Comparison of ENCODE assay signal across 1 cellular context in genomic region chr11:30488304-30488998, GRCh38.
TF ChIP-seq lines count a peak whose summit lies in the region.

No MANE protein-coding gene starts in this region.

TF ChIP-seq in HepG2, 621 proteins besides CTCF, POLR2A, EP300 and RAD21 (continued from another document and continues in another):
- TF ChIP-seq TFDP1 (CRISPR knock-in tag; IDR thresholded peaks at IDR 0.05; ENCODE audit: borderline replicate concordance) (no peak), ZNF83 (CRISPR knock-in tag; IDR thresholded peaks at IDR 0.05; ENCODE audit: borderline replicate concordance) (no peak), SSRP1 (CRISPR knock-in tag; IDR thresholded peaks at IDR 0.05) (no peak), JDP2 (CRISPR knock-in tag; IDR thresholded peaks at IDR 0.05; ENCODE audit: borderline replicate concordance) (no peak), ZNF260 (CRISPR knock-in tag; IDR thresholded peaks at IDR 0.05; ENCODE audit: borderline replicate concordance, low read depth) (no peak), PLSCR1 (CRISPR knock-in tag; IDR thresholded peaks at IDR 0.05; ENCODE audit: borderline replicate concordance) (no peak), ARID3A (IDR thresholded peaks at IDR 0.05; ENCODE audit: low read depth, low read length) (no peak), SIX1 (CRISPR knock-in tag; IDR thresholded peaks at IDR 0.05; ENCODE audit: borderline replicate concordance) (peak; percentile 95), ZNF24 (IDR thresholded peaks at IDR 0.05) (peak; percentile 57; the same call in 1 of the 2 replicates), MYPOP (CRISPR knock-in tag; IDR thresholded peaks at IDR 0.05) (peak; percentile 35; the same call in 1 of the 2 replicates), ZNF282 (IDR thresholded peaks at IDR 0.05; ENCODE audit: partially characterized antibody) (no peak), ZNF737 (CRISPR knock-in tag; IDR thresholded peaks at IDR 0.05; ENCODE audit: borderline replicate concordance) (no peak), ARNTL (CRISPR knock-in tag; IDR thresholded peaks at IDR 0.05) (no peak), MTERF4 (CRISPR knock-in tag; IDR thresholded peaks at IDR 0.05) (no peak), HNF1A (IDR thresholded peaks at IDR 0.05; ENCODE audit: low read depth) (no peak), HNF1A (CRISPR knock-in tag; IDR thresholded peaks at IDR 0.05; ENCODE audit: borderline replicate concordance) (peak; percentile 45; the same call in 1 of the 2 replicates), MATR3 (CRISPR knock-in tag; IDR thresholded peaks at IDR 0.05) (no peak), NFRKB (IDR thresholded peaks at IDR 0.05) (no peak), TRAFD1 (CRISPR knock-in tag; IDR thresholded peaks at IDR 0.05; ENCODE audit: borderline replicate concordance) (no peak), NR2C2 (CRISPR knock-in tag; IDR thresholded peaks at IDR 0.05; ENCODE audit: borderline replicate concordance) (no peak), PAF1 (CRISPR knock-in tag; IDR thresholded peaks at IDR 0.05) (no peak), JUN (CRISPR knock-in tag; IDR thresholded peaks at IDR 0.05) (no peak), ZNF672 (CRISPR knock-in tag; IDR thresholded peaks at IDR 0.05) (no peak), YY1 (IDR thresholded peaks at IDR 0.05; ENCODE audit: insufficient read depth, insufficient replicate concordance, low read depth, low read length) (no peak), AFF4 (CRISPR knock-in tag; IDR thresholded peaks at IDR 0.05) (no peak), E2F2 (CRISPR knock-in tag; IDR thresholded peaks at IDR 0.05; ENCODE audit: borderline replicate concordance) (no peak), KDM5A (IDR thresholded peaks at IDR 0.05; ENCODE audit: borderline replicate concordance, low read length) (no peak), ZBED4 (CRISPR knock-in tag; IDR thresholded peaks at IDR 0.05; ENCODE audit: borderline replicate concordance) (peak; percentile 61; the same call in 1 of the 2 replicates), ZNF710 (CRISPR knock-in tag; IDR thresholded peaks at IDR 0.05; ENCODE audit: borderline replicate concordance) (0 out of 2 replicates have a peak, but pooled peaks have one; percentile 61)
